ENCODE assay signal across 8 cellular contexts in the genomic region with DNA sequence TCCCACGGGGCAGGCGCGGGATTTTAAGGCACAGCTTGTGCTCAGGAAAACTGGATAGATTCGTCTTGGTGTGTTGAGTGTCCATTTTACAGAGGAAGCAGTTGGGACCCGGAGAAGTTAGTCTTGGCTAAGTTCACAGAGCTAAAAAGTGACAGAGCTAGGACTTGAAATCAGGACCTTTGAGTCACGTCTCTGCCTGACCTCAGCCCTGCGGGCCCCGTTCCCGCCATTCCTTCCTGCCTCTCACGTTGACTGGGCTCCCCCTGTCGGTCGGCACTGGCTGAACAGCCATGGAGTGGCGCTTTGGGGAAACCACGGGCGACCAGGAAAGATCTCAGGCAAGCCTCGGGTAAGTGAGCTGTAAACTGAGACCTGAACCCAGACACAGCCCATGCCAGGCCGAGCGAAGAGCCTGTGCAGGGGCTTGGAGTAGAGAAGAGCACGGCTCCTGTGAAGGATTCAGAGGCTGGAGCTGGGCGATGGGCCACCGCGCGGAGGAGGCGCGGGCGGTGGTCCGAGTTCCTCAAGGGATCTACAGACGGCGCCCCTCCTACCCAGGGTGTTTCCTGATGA. TPM values are rescaled to one million over a fixed set of nuclear protein-coding genes. Genes with fewer than 3 reads are reported as not detected.
DNase-seq lines count a peak whose midpoint lies in the region; ATAC-seq and TF ChIP-seq lines count a peak whose summit lies in the region.

No MANE protein-coding gene starts in this region.

- peaks cover 0 to 13% of the 10 kb centered on the region in 2 donors for H3K27me3 Mint-ChIP-seq in T-cell

- H3K4me3 Mint-ChIP-seq in T-cell: peak overlapping the region; percentile 66 to 79 (median 69)

- no peaks in the 10 kb centered on the region for H4K20me1 ChIP-seq in hepatocyte (ENCODE audit: insufficient read depth, poor library complexity, severe bottlenecking)

- H3K4me3 ChIP-seq in hepatocyte (no peak overlapping the region), retinal pigment epithelial cell (ENCODE audit: low read length) (peak overlapping the region; percentile 42)

- POLR2A ChIA-PET in T-cell (lab: Charles Lee): no interaction called here

- peak; percentile 46 for ATAC-seq in HG03558 (IDR thresholded peaks at IDR 0.05; ENCODE audit: extremely low read depth, unreplicated experiment)
- peak; percentile 86 to 91 (median 86) for ATAC-seq in T-cell (replicated peaks in 1 of 4)

- H3K79me2 ChIP-seq in hepatocyte: no peaks in the 10 kb centered on the region

- peak; percentile 89 for TF ChIP-seq CTCF in AG09319 (IDR thresholded peaks at IDR 0.05; ENCODE audit: low read depth, low read length)
- peak; percentile 89 for TF ChIP-seq CTCF in hepatocyte (IDR thresholded peaks at IDR 0.05; ENCODE audit: poor library complexity)
- peak; percentile 92 for TF ChIP-seq CTCF in retinal pigment epithelial cell (conservative IDR thresholded peaks at IDR 0.05; ENCODE audit: low read depth, low read length)

- H3K9me3 ChIP-seq in hepatocyte (ENCODE audit: low read depth): no peaks in the 10 kb centered on the region

- no peaks in the 10 kb centered on the region for H3K9me2 ChIP-seq in hepatocyte (replicated peaks; ENCODE audit: insufficient read depth)

- CTCF ChIA-PET in T-cell (lab: Charles Lee): interaction anchor here (0.5 to 2.8 kb wide), 11 partner anchors 8 to 609 kb away, joined by 3 to 29 read pairs (median 5); no protein-coding TSS in a partner anchor

- WGBS in hepatocyte (ENCODE audit: low lambda C conversion rate, missing lambda C conversion rate): 27% methylated on average over 29 of the region's 29 CpGs

- no peaks in the 10 kb centered on the region for H3K27me3 ChIP-seq in hepatocyte

- peak overlapping the region; percentile 89 for H3K4me2 ChIP-seq in hepatocyte

- peaks cover 39% of the 10 kb centered on the region for H3K4me1 ChIP-seq in hepatocyte (ENCODE audit: insufficient read depth)

- H3K27ac Mint-ChIP-seq in T-cell: no peak overlapping the region

- H3K27ac ChIP-seq in hepatocyte: no peak overlapping the region

- H2AFZ ChIP-seq in hepatocyte: peak overlapping the region; percentile 90

- H3K9me3 Mint-ChIP-seq in T-cell: no peaks in the 10 kb centered on the region

- H3K36me3 ChIP-seq in hepatocyte (replicated peaks; ENCODE audit: insufficient read depth, low read depth): no peaks in the 10 kb centered on the region

- no peaks in the 10 kb centered on the region for H3K36me3 Mint-ChIP-seq in T-cell

- peaks cover 20 to 25% (median 24%) of the 10 kb centered on the region in 3 donors for H3K4me1 Mint-ChIP-seq in T-cell

- DNase-seq in AG09319 (ENCODE audit: extremely low read depth, low read depth) (no peak), GM19238 (ENCODE audit: insufficient read length, low spot score) (peak; percentile 86), T-cell (peak; percentile 36 to 83 (median 70)), amygdala (lab: John Stamatoyannopoulos, UW) (peak in 53 of 56 donors; percentile 10 to 88 (median 62)), hepatocyte (ENCODE audit: low spot score) (peak; percentile 88), retinal pigment epithelial cell (ENCODE audit: low read depth) (no peak), OCI-M2 (lab: John Stamatoyannopoulos, UW; ENCODE audit: unreplicated experiment) (no peak)

RNA-seq across cellular contexts. Expression of a gene that starts 54.1 kb away (rescaled TPM):
- 1 to 10 TPM in 1 of 5 donors, under 1 TPM in 3, not detected in 1; 0.47 to 1.3 (median 0.89) TPM for total RNA-seq in T-cell
- 13.2 and 16.4 TPM in 2 replicates for total RNA-seq in hepatocyte
- polyA plus RNA-seq in hepatocyte: 13.1 and 19.1 TPM in 2 replicates

Comparison
In these comparisons a context has a peak if more than half of its experiments do, and no peak if none do; other contexts are left out.
1. DNase-seq: peak in GM19238 (single experiment), T-cell (34 of 34), amygdala (53 of 56) and hepatocyte (single experiment); none in AG09319 (single experiment), retinal pigment epithelial cell (single experiment) and OCI-M2 (single experiment).
2. Peak in every context shown above with its lines, with median percentiles within 50 percentile points of each other: CTCF ChIP-seq.